In genomic region chr5:149383399-149383798, GRCh38 we compare ENCODE assay signal across 19 cellular contexts. TPM values are rescaled to one million over a fixed set of nuclear protein-coding genes. Genes with fewer than 3 reads are reported as not detected.
DNase-seq lines count a peak whose midpoint lies in the region; ATAC-seq and TF ChIP-seq lines count a peak whose summit lies in the region.
"Had no signal": no experiment of that assay in that cellular context is flagged by ENCODE, and none has a peak within 500 bp of the region (broad histone marks: within the 10 kb centered on the region; RNA-seq: fewer than 3 reads in every experiment).

No MANE protein-coding gene starts in this region.

- peaks cover 9 to 80% (median 29%) of the 10 kb centered on the region in 3 donors for H3K4me1 ChIP-seq in esophagus squamous epithelium
- H3K4me1 ChIP-seq in rectal smooth muscle tissue (ENCODE audit: control insufficient read depth, insufficient read depth, low read length) = peaks cover 63% of the 10 kb centered on the region
- H3K4me1 ChIP-seq in vagina = peaks cover 55% of the 10 kb centered on the region
- H3K4me1 ChIP-seq: body of pancreas had no signal

- intact Hi-C loops in esophagus squamous epithelium (cut with DNase I) = loop anchor here (5.0 kb wide), 1 partner anchor 49 kb away; no protein-coding TSS in a partner anchor
- intact Hi-C loops in vagina (cut with DNase I) = loop anchor here (5.0 kb wide), 1 partner anchor 49 kb away; no protein-coding TSS in a partner anchor

- no peaks in the 10 kb centered on the region for H3K27me3 Mint-ChIP-seq in progenitor cell of endocrine pancreas

- H3K27me3 ChIP-seq in esophagus squamous epithelium (no peaks in the 10 kb centered on the region), rectal smooth muscle tissue (ENCODE audit: control insufficient read depth, insufficient read depth, low read length) (no peaks in the 10 kb centered on the region), vagina (no peaks in the 10 kb centered on the region)
- H3K27me3 ChIP-seq: body of pancreas, MG63 had no signal

- H3K9me3 Mint-ChIP-seq in progenitor cell of endocrine pancreas (ENCODE audit: low read depth) = no peaks in the 10 kb centered on the region

- H3K9me3 ChIP-seq in esophagus squamous epithelium (no peaks in the 10 kb centered on the region), vagina (no peaks in the 10 kb centered on the region)
- H3K9me3 ChIP-seq: MG63 had no signal

- peak overlapping the region; percentile 71 to 91 (median 84) for H3K27ac ChIP-seq in esophagus squamous epithelium
- peak overlapping the region; percentile 99 for H3K27ac ChIP-seq in rectal smooth muscle tissue (ENCODE audit: low read depth, low read length)
- H3K27ac ChIP-seq in vagina = peak overlapping the region; percentile 91
- H3K27ac ChIP-seq: body of pancreas had no signal

- DNase-seq in esophagus squamous epithelium (lab: John Stamatoyannopoulos, UW) (no peak), left lobe of liver (ENCODE audit: low spot score) (no peak), vagina (ENCODE audit: extremely low spot score in 2 of 2) (no peak), progenitor cell of endocrine pancreas (ENCODE audit: low spot score, unreplicated experiment) (no peak)
- DNase-seq in stimulated activated CD4-positive, alpha-beta T cell treated with anti-CD3 and anti-CD28 coated beads, Interleukin-4, amount 100 ng/mL, for 24 hours = no peak
- no peak for DNase-seq in activated T-cell treated with anti-CD3 and anti-CD28 coated beads, Interleukin-2, amount 50 U/mL, for 48 hours
- DNase-seq: activated CD4-positive, CD25-positive, alpha-beta regulatory T cell; body of pancreas; DND-41; effector CD8-positive, alpha-beta T cell; MG63; NCI-H2081; NCI-H748 treated with DMSO at 0.1 percent for 48 hours; stimulated activated CD4-positive, alpha-beta T cell treated with anti-CD3 and anti-CD28 coated beads, Interleukin-4, amount 100 ng/mL, for 1 hour had no signal

- TF ChIP-seq POLR2A in esophagus squamous epithelium (IDR thresholded peaks at IDR 0.05) (peak in 1 of 4 donors; percentile 7), vagina (IDR thresholded peaks at IDR 0.05) (no peak)

- no peak overlapping the region for H3K4me3 Mint-ChIP-seq in progenitor cell of endocrine pancreas (ENCODE audit: low read depth)

- no peaks in the 10 kb centered on the region for H3K36me3 Mint-ChIP-seq in progenitor cell of endocrine pancreas (ENCODE audit: insufficient read depth)

- WGBS in esophagus squamous epithelium, 2 donors = 70 to 80% methylated on average over 2 to 3 of the region's 9 CpGs

- H3K27ac Mint-ChIP-seq in progenitor cell of endocrine pancreas = no peak overlapping the region

- peak overlapping the region; percentile 64 for H3K9ac ChIP-seq in rectal smooth muscle tissue (ENCODE audit: low read length)

- peaks cover 2% of the 10 kb centered on the region for H3K4me1 Mint-ChIP-seq in progenitor cell of endocrine pancreas (ENCODE audit: low read depth)

- H3K4me3 ChIP-seq in esophagus squamous epithelium (peak overlapping the region in 1 of 4 donors; percentile 32), rectal smooth muscle tissue (ENCODE audit: low read length) (peak overlapping the region; percentile 44), vagina (no peak overlapping the region)
- H3K4me3 ChIP-seq: body of pancreas, MG63 had no signal

- peak; percentile 8 for ATAC-seq in left lobe of liver
- ATAC-seq: body of pancreas had no signal

- TF ChIP-seq CTCF in esophagus squamous epithelium (IDR thresholded peaks at IDR 0.05) = no peak
- TF ChIP-seq CTCF in vagina (IDR thresholded peaks at IDR 0.05) = no peak
- TF ChIP-seq CTCF in progenitor cell of endocrine pancreas (IDR thresholded peaks at IDR 0.05; ENCODE audit: unreplicated experiment) = no peak

- no peaks in the 10 kb centered on the region for H3K36me3 ChIP-seq in esophagus squamous epithelium
- no peaks in the 10 kb centered on the region for H3K36me3 ChIP-seq in rectal smooth muscle tissue (ENCODE audit: control insufficient read depth, insufficient read depth, low read length)
- H3K36me3 ChIP-seq in vagina = no peaks in the 10 kb centered on the region
- H3K36me3 ChIP-seq: MG63 had no signal

RNA-seq across cellular contexts. Expression of gene IL17B, which starts 4.3 kb away (rescaled TPM):
- total RNA-seq in esophagus squamous epithelium (1 to 10 TPM in 3 of 4 donors, not detected in 1; 2.0 to 2.5 (median 2.1) TPM), left lobe of liver (not detected), vagina (2.7 TPM), progenitor cell of endocrine pancreas (not detected in 2 replicates)
- total RNA-seq: body of pancreas; H1; HT-29; renal cortical epithelial cell; T-helper 1 cell treated with Interleukin-12 subunit alpha and Interleukin-12 subunit beta and Interleukin-4 antibody, amounts not matched to agents 30 ng/mL and 1 ng/mL, for 36 hours had no signal

RNA-seq across cellular contexts. Expression of gene PCYOX1L, which starts 25.6 kb away (rescaled TPM):
- total RNA-seq in esophagus squamous epithelium (1 to 10 TPM; 2.1 to 4.6 (median 3.1) TPM), left lobe of liver (0.93 TPM), vagina (6.4 TPM), progenitor cell of endocrine pancreas (18.6 and 20.6 TPM in 2 replicates)

RNA-seq across cellular contexts. Expression of gene GRPEL2, which starts 38.1 kb away (rescaled TPM):
- total RNA-seq in esophagus squamous epithelium (10 to 100 TPM; 23.1 to 43.3 (median 27.1) TPM), left lobe of liver (5.1 TPM), vagina (16.9 TPM), progenitor cell of endocrine pancreas (17.6 and 20.2 TPM in 2 replicates)
